1 cellular context compared by ENCODE assay signal in the genomic region with DNA sequence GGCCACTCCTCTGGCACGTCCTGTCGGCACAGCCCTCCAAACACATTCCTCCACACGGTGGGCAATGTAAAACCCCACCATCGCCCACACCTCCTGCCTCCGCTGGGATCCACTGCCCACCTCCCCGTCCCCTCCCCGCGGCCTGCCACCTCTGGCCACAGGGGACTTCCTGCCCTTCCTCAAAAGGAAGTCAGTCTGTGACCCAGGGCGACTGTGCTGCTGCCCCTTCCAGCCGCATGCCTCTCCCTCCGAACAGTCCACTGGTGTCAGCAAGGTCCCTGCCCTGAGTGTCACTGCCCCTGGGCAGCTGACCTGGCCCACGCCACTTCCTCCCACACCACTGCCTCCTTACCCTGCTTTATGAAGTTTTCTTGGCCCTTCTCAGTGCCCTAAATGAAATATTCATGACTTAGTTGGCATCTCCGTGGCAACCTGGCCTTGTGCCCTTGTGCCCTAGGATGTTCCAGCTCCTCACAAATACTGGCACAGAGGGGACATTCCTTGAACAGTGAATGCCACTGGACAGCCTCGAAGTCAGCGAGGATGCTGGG.
TF ChIP-seq lines count a peak whose summit lies in the region.

No MANE protein-coding gene starts in this region.

TF ChIP-seq in GM12878, 131 proteins besides CTCF, POLR2A, EP300 and RAD21 (continued from another document):
- peak; percentile 15; the same call in 1 of the 2 replicates for TF ChIP-seq SPI1 (IDR thresholded peaks at IDR 0.05; ENCODE audit: borderline replicate concordance, insufficient read depth, low read depth, low read length)
- TF ChIP-seq POLR2AphosphoS5 (IDR thresholded peaks at IDR 0.05; ENCODE audit: low read length) = peak; percentile 22; the same call in 1 of the 2 replicates
